13 cellular contexts compared by ENCODE assay signal in the genomic region with DNA sequence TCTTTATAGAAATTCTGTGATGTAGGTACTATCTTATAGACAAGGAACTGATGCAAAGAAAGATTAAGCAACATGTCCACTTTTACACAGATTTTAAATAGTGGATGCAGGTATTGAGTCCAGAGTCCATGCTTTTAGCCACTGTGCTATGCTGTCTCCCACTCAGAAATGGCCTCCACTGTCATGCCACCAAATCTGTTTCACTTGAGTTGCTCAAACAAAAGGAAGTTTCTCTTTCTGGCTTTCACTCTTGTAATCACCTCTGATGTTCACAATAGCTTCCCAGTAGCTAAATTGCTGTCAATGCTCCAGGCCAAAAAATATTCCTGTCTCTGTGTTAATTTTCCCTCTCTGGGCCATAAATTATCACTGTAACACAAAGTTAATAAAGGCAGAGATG.
DNase-seq lines count a peak whose midpoint lies in the region; ATAC-seq lines count a peak whose summit lies in the region.
"Had no signal": no experiment of that assay in that cellular context is flagged by ENCODE, and none has a peak within 500 bp of the region (broad histone marks: within the 10 kb centered on the region; RNA-seq: fewer than 3 reads in every experiment).

No MANE protein-coding gene starts in this region.

- no peak for DNase-seq in naive B cell
- no peak for DNase-seq in activated CD8-positive, alpha-beta T cell treated with anti-CD3 and anti-CD28 coated beads, Interleukin-2, amount 10 ng/mL, durations not matched to agents 7 days and 5 days
- no peak for DNase-seq in OCI-M2 (lab: John Stamatoyannopoulos, UW; ENCODE audit: unreplicated experiment)
- DNase-seq: EL, foreskin fibroblast, NCI-H146, NCI-H524 had no signal

- H3K27ac Mint-ChIP-seq in naive B cell = peak overlapping the region in 2 of 6 donors; percentile 12 to 69
- H3K27ac Mint-ChIP-seq in activated CD8-positive, alpha-beta T cell treated with anti-CD3 and anti-CD28 coated beads, Interleukin-2, amount 10 ng/mL, durations not matched to agents 7 days and 5 days = no peak overlapping the region
- H3K27ac Mint-ChIP-seq: activated naive CD4-positive, alpha-beta T cell treated with anti-CD3 and anti-CD28 coated beads, Interleukin-2, amount 50 U/mL, for 24 hours had no signal

- H3K4me1 Mint-ChIP-seq in naive B cell = peaks cover 23 to 45% (median 34%) of the 10 kb centered on the region in 3 donors
- peaks cover 37% of the 10 kb centered on the region for H3K4me1 Mint-ChIP-seq in activated CD8-positive, alpha-beta T cell treated with anti-CD3 and anti-CD28 coated beads, Interleukin-2, amount 10 ng/mL, durations not matched to agents 7 days and 5 days (ENCODE audit: low read depth)

- no peaks in the 10 kb centered on the region for H3K9me3 Mint-ChIP-seq in naive B cell
- no peaks in the 10 kb centered on the region for H3K9me3 Mint-ChIP-seq in activated CD8-positive, alpha-beta T cell treated with anti-CD3 and anti-CD28 coated beads, Interleukin-2, amount 10 ng/mL, durations not matched to agents 7 days and 5 days (ENCODE audit: insufficient read depth)
- H3K9me3 Mint-ChIP-seq: activated naive CD4-positive, alpha-beta T cell treated with anti-CD3 and anti-CD28 coated beads, Interleukin-2, amount 50 U/mL, for 24 hours had no signal

- CTCF ChIA-PET in activated CD8-positive, alpha-beta T cell treated with anti-CD3 and anti-CD28 coated beads, Interleukin-2, amount 10 ng/mL, durations not matched to agents 7 days and 5 days (lab: Charles Lee) = no interaction called here

- no peaks in the 10 kb centered on the region for H3K36me3 Mint-ChIP-seq in naive B cell
- H3K36me3 Mint-ChIP-seq in activated CD8-positive, alpha-beta T cell treated with anti-CD3 and anti-CD28 coated beads, Interleukin-2, amount 10 ng/mL, durations not matched to agents 7 days and 5 days (ENCODE audit: low read depth) = no peaks in the 10 kb centered on the region
- H3K36me3 Mint-ChIP-seq: activated naive CD4-positive, alpha-beta T cell treated with anti-CD3 and anti-CD28 coated beads, Interleukin-2, amount 50 U/mL, for 24 hours had no signal

- POLR2A ChIA-PET in activated CD8-positive, alpha-beta T cell treated with anti-CD3 and anti-CD28 coated beads, Interleukin-2, amount 10 ng/mL, durations not matched to agents 7 days and 5 days (lab: Charles Lee) = no interaction called here

- ATAC-seq in GM19035 (IDR thresholded peaks at IDR 0.05; ENCODE audit: unreplicated experiment) = peak; percentile 46
- ATAC-seq in GM21619 (IDR thresholded peaks at IDR 0.05; ENCODE audit: unreplicated experiment) = peak; percentile 58
- ATAC-seq in HG03103 (IDR thresholded peaks at IDR 0.05; ENCODE audit: low read depth, unreplicated experiment) = peak; percentile 47
- ATAC-seq in naive B cell (ENCODE audit: low read depth in 2 of 2) = peak; percentile 65 to 75
- ATAC-seq in HG02763 (IDR thresholded peaks at IDR 0.05; ENCODE audit: unreplicated experiment) = no peak
- no peak for ATAC-seq in activated CD8-positive, alpha-beta T cell treated with anti-CD3 and anti-CD28 coated beads, Interleukin-2, amount 10 ng/mL, durations not matched to agents 7 days and 5 days
- ATAC-seq: activated CD4-positive, CD25-positive, alpha-beta regulatory T cell treated with anti-CD3 and anti-CD28 coated beads, Interleukin-2, amount 50 U/mL, for 24 hours had no signal

- H3K27me3 Mint-ChIP-seq in naive B cell = no peaks in the 10 kb centered on the region
- no peaks in the 10 kb centered on the region for H3K27me3 Mint-ChIP-seq in activated CD8-positive, alpha-beta T cell treated with anti-CD3 and anti-CD28 coated beads, Interleukin-2, amount 10 ng/mL, durations not matched to agents 7 days and 5 days (ENCODE audit: low read depth)
- H3K27me3 Mint-ChIP-seq: activated naive CD4-positive, alpha-beta T cell treated with anti-CD3 and anti-CD28 coated beads, Interleukin-2, amount 50 U/mL, for 24 hours had no signal

- H3K4me3 Mint-ChIP-seq in naive B cell = no peak overlapping the region
- no peak overlapping the region for H3K4me3 Mint-ChIP-seq in activated CD8-positive, alpha-beta T cell treated with anti-CD3 and anti-CD28 coated beads, Interleukin-2, amount 10 ng/mL, durations not matched to agents 7 days and 5 days
- H3K4me3 Mint-ChIP-seq: activated naive CD4-positive, alpha-beta T cell treated with anti-CD3 and anti-CD28 coated beads, Interleukin-2, amount 50 U/mL, for 24 hours had no signal

Comparison
In these comparisons a context has a peak if more than half of its experiments do, and no peak if none do; other contexts are left out.
1. ATAC-seq: peak in GM19035 (single experiment), GM21619 (single experiment), HG03103 (single experiment) and naive B cell (2 of 2); none in HG02763 (single experiment) and activated CD8-positive, alpha-beta T cell treated with anti-CD3 and anti-CD28 coated beads, Interleukin-2, amount 10 ng/mL, durations not matched to agents 7 days and 5 days (single experiment).